Comparison of ENCODE assay signal across 8 cellular contexts in the genomic region with DNA sequence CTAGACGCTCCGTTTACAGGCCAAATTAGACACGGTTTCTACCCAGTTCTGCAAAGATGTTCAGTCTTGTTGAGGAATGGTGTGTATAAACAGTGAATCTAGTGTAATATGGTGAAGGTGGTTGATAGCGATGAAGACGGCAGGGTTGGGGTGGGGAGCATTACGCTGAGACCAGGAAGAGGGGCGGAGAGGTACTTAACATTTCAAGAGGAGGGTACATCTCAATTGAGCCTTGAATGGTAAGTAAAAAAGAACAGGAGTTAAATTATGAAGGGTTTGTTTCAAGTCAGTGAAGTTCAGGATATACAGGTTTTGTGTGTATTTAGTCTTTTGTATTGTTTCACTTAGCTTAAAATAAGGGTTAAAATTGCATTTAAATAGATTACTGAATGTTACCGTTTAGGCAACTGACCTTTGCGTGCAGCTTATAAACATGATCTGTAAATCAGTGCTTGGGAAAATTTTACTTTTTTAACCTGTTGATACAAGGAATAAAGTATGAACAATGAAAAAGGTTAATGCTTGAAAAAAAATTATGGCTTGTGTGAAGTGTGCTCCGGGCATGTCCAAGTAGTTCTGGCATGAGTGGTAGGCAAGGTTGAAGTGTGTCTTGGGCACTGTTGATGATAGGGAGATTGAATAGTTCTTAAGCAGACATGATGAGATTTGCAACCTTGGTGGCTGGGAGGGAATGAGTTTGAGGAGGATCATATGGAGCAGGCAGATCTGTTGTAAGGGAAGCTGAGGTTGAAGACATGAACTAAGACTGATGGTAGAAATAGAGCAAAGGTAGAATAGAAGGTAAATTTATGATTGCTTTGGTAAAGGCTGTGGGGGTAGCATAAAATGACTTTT. TPM values are rescaled to one million over a fixed set of nuclear protein-coding genes. Genes with fewer than 3 reads are reported as not detected.
A peak's percentile ranks its signal among the peaks of the same experiment; 100 is the strongest.
DNase-seq lines count a peak whose midpoint lies in the region; ATAC-seq and TF ChIP-seq lines count a peak whose summit lies in the region.

No MANE protein-coding gene starts in this region.

- H3K36me3 ChIP-seq in stomach: peaks cover 55 to 70% (median 65%) of the 10 kb centered on the region in 4 donors

- no peak for ATAC-seq in GM21529 (IDR thresholded peaks at IDR 0.05; ENCODE audit: unreplicated experiment)

- no peak for TF ChIP-seq POLR2A in stomach (IDR thresholded peaks at IDR 0.05)

- H3K9me3 ChIP-seq in stomach: no peaks in the 10 kb centered on the region

- intact Hi-C loops in stomach (cut with DNase I; ENCODE audit: low total_unique reads): no loop called here

- TF ChIP-seq EP300 in stomach (IDR thresholded peaks at IDR 0.05): no peak

- H3K4me3 ChIP-seq in fibroblast of villous mesenchyme (ENCODE audit: low read depth, low read length) (peak overlapping the region; percentile 89), stomach (peak overlapping the region; percentile 75 to 98 (median 94))

- peaks cover 29 to 51% (median 45%) of the 10 kb centered on the region in 4 donors for H3K4me1 ChIP-seq in stomach

- peak overlapping the region in 4 of 5 donors; percentile 86 to 93 (median 88) for H3K27ac ChIP-seq in stomach

- peak; percentile 39 for DNase-seq in NCI-H2171 treated with DMSO at 0.1 percent for 48 hours (lab: John Stamatoyannopoulos, UW)
- DNase-seq in NCI-H2171 (lab: John Stamatoyannopoulos, UW): no peak
- DNase-seq in RKO (ENCODE audit: low spot score): peak; percentile 46
- peak; percentile 13 for DNase-seq in fibroblast of villous mesenchyme (ENCODE audit: low read depth)
- DNase-seq in stomach: no peak
- DNase-seq in NCI-H128 (lab: John Stamatoyannopoulos, UW; ENCODE audit: unreplicated experiment): no peak
- no peak for DNase-seq in activated CD4-positive, alpha-beta T cell treated with anti-CD3 and anti-CD28 coated beads, Interleukin-2, amount 50 U/mL, for 4 hours

- no peaks in the 10 kb centered on the region for H3K27me3 ChIP-seq in stomach

- TF ChIP-seq CTCF in fibroblast of villous mesenchyme (IDR thresholded peaks at IDR 0.05; ENCODE audit: insufficient read depth, low read depth, low read length): no peak
- no peak for TF ChIP-seq CTCF in stomach (IDR thresholded peaks at IDR 0.05)

- 1 to 3% (median 3%) methylated on average over 10 of the region's 10 CpGs for WGBS in stomach, 5 donors

RNA-seq across cellular contexts. Expression of gene POLR1C, which starts 0.8 kb away (rescaled TPM):
- total RNA-seq in fibroblast of villous mesenchyme (28.5 and 35.8 TPM in 2 replicates), stomach (10 to 100 TPM; 16.9 to 31.6 (median 26.8) TPM)
- 10 to 100 TPM; 14.7 to 36.2 (median 23.3) TPM for polyA plus RNA-seq in stomach

RNA-seq across cellular contexts. Expression of gene YIPF3, which starts 1.0 kb away (rescaled TPM):
- total RNA-seq in fibroblast of villous mesenchyme (57.3 and 92.8 TPM in 2 replicates), stomach (100 to 1,000 TPM in 1 of 5 donors, 10 to 100 TPM in 4; 18.7 to 107 (median 62.0) TPM)
- polyA plus RNA-seq in stomach: 10 to 100 TPM; 49.3 to 77.4 (median 53.2) TPM

RNA-seq across cellular contexts. Expression of gene LRRC73, which starts 7.6 kb away (rescaled TPM):
- total RNA-seq in fibroblast of villous mesenchyme (under 0.01 TPM in 2 replicates), stomach (1 to 10 TPM in 1 of 5 donors, under 1 TPM in 1, not detected in 3; 0.55 to 1.0 TPM)
- under 1 TPM; 0.30 to 0.31 (median 0.31) TPM for polyA plus RNA-seq in stomach

RNA-seq across cellular contexts. Expression of gene TJAP1, which starts 40.4 kb away (rescaled TPM):
- 13.4 and 13.9 TPM in 2 replicates for total RNA-seq in fibroblast of villous mesenchyme
- total RNA-seq in stomach: 100 to 1,000 TPM in 1 of 5 donors, 10 to 100 TPM in 2, 1 to 10 TPM in 2; 8.4 to 182 (median 15.2) TPM
- polyA plus RNA-seq in stomach: 10 to 100 TPM; 10.8 to 17.5 (median 13.1) TPM

RNA-seq across cellular contexts. Expression of gene XPO5, which starts 58.1 kb away (rescaled TPM):
- total RNA-seq in fibroblast of villous mesenchyme (28.0 and 43.2 TPM in 2 replicates), stomach (10 to 100 TPM in 4 of 5 donors, 1 to 10 TPM in 1; 4.6 to 46.1 (median 27.7) TPM)
- 10 to 100 TPM in 1 of 3 donors, 1 to 10 TPM in 2; 5.5 to 10.7 (median 5.7) TPM for polyA plus RNA-seq in stomach

Comparison
In these comparisons a context has a peak if more than half of its experiments do, and no peak if none do; other contexts are left out.
1. DNase-seq: peak in NCI-H2171 treated with DMSO at 0.1 percent for 48 hours (single experiment), RKO (single experiment) and fibroblast of villous mesenchyme (single experiment); none in NCI-H2171 (single experiment), stomach (single experiment), NCI-H128 (single experiment) and activated CD4-positive, alpha-beta T cell treated with anti-CD3 and anti-CD28 coated beads, Interleukin-2, amount 50 U/mL, for 4 hours (0 of 2).